Comparison of ENCODE assay signal across 1 cellular context in the genomic region with DNA sequence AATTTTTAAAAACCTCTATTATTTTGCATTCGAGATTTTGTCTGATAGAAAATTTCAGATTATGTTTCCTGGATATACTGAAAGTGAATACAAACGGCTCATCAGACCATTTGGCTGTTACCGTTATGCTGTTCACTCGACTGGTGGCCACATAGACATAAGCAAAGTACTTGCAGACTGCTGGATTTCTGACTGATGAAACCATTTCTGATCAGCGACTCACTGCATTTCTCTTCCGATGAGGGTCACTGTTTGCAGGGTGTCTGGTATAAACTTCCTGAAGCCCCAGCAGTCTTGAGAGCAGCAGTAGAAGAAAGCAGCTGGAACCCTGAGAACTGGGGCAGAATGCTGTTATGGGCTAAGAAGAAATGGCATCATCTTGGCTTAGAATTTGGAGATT.
TF ChIP-seq lines count a peak whose summit lies in the region.

No MANE protein-coding gene starts in this region.

TF ChIP-seq in HepG2, 621 proteins besides CTCF, POLR2A, EP300 and RAD21:
- TF ChIP-seq ZNF205 (CRISPR knock-in tag; IDR thresholded peaks at IDR 0.05) (no peak), ZNF878 (CRISPR knock-in tag; IDR thresholded peaks at IDR 0.05) (no peak), ZNF441 (CRISPR knock-in tag; IDR thresholded peaks at IDR 0.05; ENCODE audit: borderline replicate concordance) (no peak), ONECUT2 (CRISPR knock-in tag; IDR thresholded peaks at IDR 0.05) (no peak), GATAD1 (CRISPR knock-in tag; IDR thresholded peaks at IDR 0.05) (no peak), POLR2G (IDR thresholded peaks at IDR 0.05; ENCODE audit: low read depth, low read length) (no peak), KLF12 (CRISPR knock-in tag; IDR thresholded peaks at IDR 0.05; ENCODE audit: borderline replicate concordance) (no peak), ZNF256 (CRISPR knock-in tag; conservative IDR thresholded peaks at IDR 0.05) (no peak), ZNF678 (CRISPR knock-in tag; IDR thresholded peaks at IDR 0.05) (no peak), MED13 (CRISPR knock-in tag; IDR thresholded peaks at IDR 0.05) (no peak), ZNF180 (CRISPR knock-in tag; IDR thresholded peaks at IDR 0.05; ENCODE audit: borderline replicate concordance, low read depth) (no peak)
- TF ChIP-seq, protein P1, sequence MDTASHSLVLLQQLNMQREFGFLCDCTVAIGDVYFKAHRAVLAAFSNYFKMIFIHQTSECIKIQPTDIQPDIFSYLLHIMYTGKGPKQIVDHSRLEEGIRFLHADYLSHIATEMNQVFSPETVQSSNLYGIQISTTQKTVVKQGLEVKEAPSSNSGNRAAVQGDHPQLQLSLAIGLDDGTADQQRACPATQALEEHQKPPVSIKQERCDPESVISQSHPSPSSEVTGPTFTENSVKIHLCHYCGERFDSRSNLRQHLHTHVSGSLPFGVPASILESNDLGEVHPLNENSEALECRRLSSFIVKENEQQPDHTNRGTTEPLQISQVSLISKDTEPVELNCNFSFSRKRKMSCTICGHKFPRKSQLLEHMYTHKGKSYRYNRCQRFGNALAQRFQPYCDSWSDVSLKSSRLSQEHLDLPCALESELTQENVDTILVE (CRISPR knock-in tag; IDR thresholded peaks at IDR 0.05) = no peak
- TF ChIP-seq, protein P2, sequence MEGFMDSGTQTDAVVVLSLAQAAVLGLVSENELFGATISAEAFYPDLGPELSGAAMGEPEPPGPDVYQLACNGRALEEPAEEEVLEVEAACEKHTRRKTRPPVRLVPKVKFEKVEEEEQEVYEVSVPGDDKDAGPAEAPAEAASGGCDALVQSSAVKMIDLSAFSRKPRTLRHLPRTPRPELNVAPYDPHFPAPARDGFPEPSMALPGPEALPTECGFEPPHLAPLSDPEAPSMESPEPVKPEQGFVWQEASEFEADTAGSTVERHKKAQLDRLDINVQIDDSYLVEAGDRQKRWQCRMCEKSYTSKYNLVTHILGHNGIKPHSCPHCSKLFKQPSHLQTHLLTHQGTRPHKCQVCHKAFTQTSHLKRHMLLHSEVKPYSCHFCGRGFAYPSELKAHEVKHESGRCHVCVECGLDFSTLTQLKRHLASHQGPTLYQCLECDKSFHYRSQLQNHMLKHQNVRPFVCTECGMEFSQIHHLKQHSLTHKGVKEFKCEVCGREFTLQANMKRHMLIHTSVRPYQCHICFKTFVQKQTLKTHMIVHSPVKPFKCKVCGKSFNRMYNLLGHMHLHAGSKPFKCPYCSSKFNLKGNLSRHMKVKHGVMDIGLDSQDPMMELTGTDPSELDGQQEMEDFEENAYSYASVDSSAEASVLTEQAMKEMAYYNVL (CRISPR knock-in tag; IDR thresholded peaks at IDR 0.05; ENCODE audit: borderline replicate concordance) = no peak
- TF ChIP-seq, protein P3, sequence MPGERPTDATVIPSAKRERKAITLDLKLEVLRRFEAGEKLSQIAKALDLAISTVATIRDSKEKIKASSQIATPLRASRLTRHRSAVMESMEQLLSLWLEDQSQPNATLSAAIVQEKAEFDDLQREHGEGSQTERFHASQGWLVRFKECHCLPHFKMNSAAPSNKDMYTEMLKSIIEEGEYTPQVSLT (CRISPR knock-in tag; IDR thresholded peaks at IDR 0.05; ENCODE audit: borderline replicate concordance, low read depth) = no peak
